Comparison of ENCODE assay signal across 20 cellular contexts in the genomic region with DNA sequence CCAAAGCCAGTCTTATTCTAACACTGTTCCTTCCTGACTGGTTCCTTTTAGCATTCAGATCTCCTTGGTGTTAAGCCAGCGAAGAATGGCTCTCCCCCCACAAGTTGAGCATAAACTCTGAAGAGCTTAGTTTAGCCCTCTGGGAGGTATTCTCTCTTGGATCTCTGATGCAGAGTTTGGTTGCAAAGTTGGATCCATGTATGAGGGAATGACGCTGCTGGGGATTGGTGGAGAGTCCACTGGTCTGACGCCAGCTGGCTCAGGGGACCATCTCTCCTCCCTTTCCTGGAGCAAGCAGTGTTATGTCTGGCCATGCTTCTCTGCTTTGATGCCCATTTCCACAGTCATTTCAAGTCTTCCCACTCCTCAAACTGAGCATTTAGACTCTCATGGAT.
A peak's percentile ranks its signal among the peaks of the same experiment; 100 is the strongest.
DNase-seq lines count a peak whose midpoint lies in the region; ATAC-seq and TF ChIP-seq lines count a peak whose summit lies in the region.
"Had no signal": no experiment of that assay in that cellular context is flagged by ENCODE, and none has a peak within 500 bp of the region (broad histone marks: within the 10 kb centered on the region; RNA-seq: fewer than 3 reads in every experiment).

No MANE protein-coding gene starts in this region.

- H4K91ac ChIP-seq in neuronal stem cell (ENCODE audit: low read depth, low read length, poor library complexity) = no peak overlapping the region

- CTCF ChIA-PET in CD4-positive, alpha-beta memory T cell (lab: Charles Lee; ENCODE audit: partially characterized antibody) = no interaction called here

- no peak overlapping the region for H4K8ac ChIP-seq in neuronal stem cell (ENCODE audit: low read depth, low read length)

- no peak overlapping the region for H2BK120ac ChIP-seq in neuronal stem cell (ENCODE audit: low read depth, low read length)

- H3K4me1 ChIP-seq in left lung = no peaks in the 10 kb centered on the region
- no peaks in the 10 kb centered on the region for H3K4me1 ChIP-seq in CD4-positive, alpha-beta memory T cell (ENCODE audit: insufficient read depth, low read length)
- H3K4me1 ChIP-seq in neuronal stem cell (ENCODE audit: control insufficient read depth in 2 of 2, insufficient read depth in 1 of 2, low read depth in 1 of 2, low read length in 2 of 2) = peaks cover 0 to 9% of the 10 kb centered on the region in 2 donors

- H3K4me3 ChIP-seq in left lung (no peak overlapping the region), skeletal muscle cell (ENCODE audit: low read depth, low read length) (no peak overlapping the region), neuronal stem cell (ENCODE audit: low read length in 2 of 2) (no peak overlapping the region)
- H3K4me3 ChIP-seq in CD4-positive, alpha-beta memory T cell (ENCODE audit: low read length in 2 of 2) = no peak overlapping the region

- POLR2A ChIA-PET in CD4-positive, alpha-beta memory T cell (lab: Charles Lee; ENCODE audit: partially characterized antibody) = no interaction called here

- H3K9me3 ChIP-seq in left lung (no peaks in the 10 kb centered on the region), neuronal stem cell (replicated peaks in 1 of 2; ENCODE audit: control insufficient read depth in 2 of 2, insufficient read depth in 1 of 2, low read depth in 1 of 2, low read length in 2 of 2) (no peaks in the 10 kb centered on the region)
- no peaks in the 10 kb centered on the region for H3K9me3 ChIP-seq in CD4-positive, alpha-beta memory T cell (ENCODE audit: control insufficient read depth in 1 of 2, low read length in 2 of 2)

- DNase-seq in M059J (ENCODE audit: low read depth) = peak; percentile 48
- peak; percentile 59 for DNase-seq in fibroblast of gingiva (ENCODE audit: low read depth)
- peak in 1 of 2 donors; percentile 37 for DNase-seq in left lung
- DNase-seq in skeletal muscle cell (ENCODE audit: low read depth) = peak; percentile 25
- no peak for DNase-seq in NOMO-1 treated with DMSO at 0.1 percent for 48 hours (lab: John Stamatoyannopoulos, UW; ENCODE audit: unreplicated experiment)
- DNase-seq in NCI-H748 (lab: John Stamatoyannopoulos, UW; ENCODE audit: unreplicated experiment) = no peak
- no peak for DNase-seq in CD4-positive, alpha-beta memory T cell
- DNase-seq in neuronal stem cell (ENCODE audit: low spot score) = no peak
- DNase-seq: activated CD4-positive, alpha-beta T cell treated with anti-CD3 and anti-CD28 coated beads, Interleukin-2, amount 10 ng/mL, durations not matched to agents 24 days and 14 days; activated naive CD4-positive, alpha-beta T cell treated with Interleukin-2 at 50 U/mL for 16 hours; H9; NCI-H146; NCI-H2171; NCI-H526 treated with DMSO at 0.1 percent for 48 hours; occipital lobe; SHP77; stimulated activated CD4-positive, alpha-beta T cell treated with anti-CD3 and anti-CD28 coated beads, Interleukin-2, amount 100 ng/mL, for 24 hours had no signal

- H3K14ac ChIP-seq in neuronal stem cell (ENCODE audit: low read length) = no peak overlapping the region

- peak; percentile 47 for ATAC-seq in left lung

- no peak overlapping the region for H2AFZ ChIP-seq in neuronal stem cell (ENCODE audit: low read length)

- no peak for TF ChIP-seq CTCF in left lung (IDR thresholded peaks at IDR 0.05)

- no peak overlapping the region for H2BK12ac ChIP-seq in neuronal stem cell (ENCODE audit: low read length)

- H2BK15ac ChIP-seq in neuronal stem cell (ENCODE audit: low read length) = no peak overlapping the region

- no peaks in the 10 kb centered on the region for H3K36me3 Mint-ChIP-seq in CD4-positive, alpha-beta memory T cell

- H3K4ac ChIP-seq in neuronal stem cell (ENCODE audit: low read length) = no peak overlapping the region

- no peaks in the 10 kb centered on the region for H3K36me3 ChIP-seq in left lung
- H3K36me3 ChIP-seq in CD4-positive, alpha-beta memory T cell (ENCODE audit: insufficient read depth, low read length) = no peaks in the 10 kb centered on the region
- H3K36me3 ChIP-seq in neuronal stem cell (replicated peaks in 1 of 2; ENCODE audit: control insufficient read depth in 2 of 2, insufficient read depth in 2 of 2, low read length in 2 of 2) = no peaks in the 10 kb centered on the region

- WGBS in neuronal stem cell (ENCODE audit: extremely low coverage in 2 of 2, insufficient read length in 2 of 2, insufficient replicate concordance in 1 of 2), 2 donors = no CpG with 5 or more reads among the region's 3 CpGs

- no peak overlapping the region for H3K9ac ChIP-seq in neuronal stem cell (ENCODE audit: low read depth, low read length, poor library complexity)

- H3K18ac ChIP-seq in neuronal stem cell (ENCODE audit: low read length) = no peak overlapping the region

- peaks cover 0 to 18% (median 6%) of the 10 kb centered on the region in 8 donors for H3K9me3 Mint-ChIP-seq in CD4-positive, alpha-beta memory T cell
- H3K9me3 Mint-ChIP-seq: activated CD4-positive, alpha-beta T cell treated with anti-CD3 and anti-CD28 coated beads, Interleukin-2, amount 10 ng/mL, durations not matched to agents 24 days and 14 days; dendritic cell treated with granulocyte-macrophage colony-stimulating factor and Interleukin-4, amounts not matched to agents 40 ng/mL and 50 ng/mL, for 4 days; H9; stimulated activated naive CD8-positive, alpha-beta T cell treated with anti-CD3 and anti-CD28 coated beads, Interleukin-15, Interleukin-2, amounts not matched to agents 100 ng/mL and 50 ng/mL, for 24 hours had no signal

- H3K27ac Mint-ChIP-seq in CD4-positive, alpha-beta memory T cell = no peak overlapping the region
- H3K27ac Mint-ChIP-seq: activated CD4-positive, alpha-beta T cell treated with anti-CD3 and anti-CD28 coated beads, Interleukin-2, amount 10 ng/mL, durations not matched to agents 24 days and 14 days; dendritic cell treated with granulocyte-macrophage colony-stimulating factor and Interleukin-4, amounts not matched to agents 40 ng/mL and 50 ng/mL, for 4 days; H9; stimulated activated naive CD8-positive, alpha-beta T cell treated with anti-CD3 and anti-CD28 coated beads, Interleukin-15, Interleukin-2, amounts not matched to agents 100 ng/mL and 50 ng/mL, for 24 hours had no signal

- H3K79me1 ChIP-seq in neuronal stem cell (ENCODE audit: low read depth, low read length) = no peaks in the 10 kb centered on the region

- H3K27me3 Mint-ChIP-seq in CD4-positive, alpha-beta memory T cell = no peaks in the 10 kb centered on the region
- H3K27me3 Mint-ChIP-seq: activated CD4-positive, alpha-beta T cell treated with anti-CD3 and anti-CD28 coated beads, Interleukin-2, amount 10 ng/mL, durations not matched to agents 24 days and 14 days; dendritic cell treated with granulocyte-macrophage colony-stimulating factor and Interleukin-4, amounts not matched to agents 40 ng/mL and 50 ng/mL, for 4 days; stimulated activated naive CD8-positive, alpha-beta T cell treated with anti-CD3 and anti-CD28 coated beads, Interleukin-15, Interleukin-2, amounts not matched to agents 100 ng/mL and 50 ng/mL, for 24 hours had no signal

- H3K4me1 Mint-ChIP-seq in CD4-positive, alpha-beta memory T cell = no peaks in the 10 kb centered on the region
- H3K4me1 Mint-ChIP-seq: activated CD4-positive, alpha-beta T cell treated with anti-CD3 and anti-CD28 coated beads, Interleukin-2, amount 10 ng/mL, durations not matched to agents 24 days and 14 days had no signal

- H2BK5ac ChIP-seq in neuronal stem cell (ENCODE audit: low read length) = no peak overlapping the region

- no peak overlapping the region for H3K23ac ChIP-seq in neuronal stem cell (ENCODE audit: low read depth, low read length, poor library complexity)

- H3K4me2 ChIP-seq in neuronal stem cell (ENCODE audit: insufficient read depth, low read length, poor library complexity, severe bottlenecking) = no peak overlapping the region

- intact Hi-C loops in left lung (cut with DNase I) = no loop called here
- intact Hi-C loops in CD4-positive, alpha-beta memory T cell (cut with micrococcal nuclease) = no loop called here

- no peak overlapping the region for H3K4me3 Mint-ChIP-seq in CD4-positive, alpha-beta memory T cell
- H3K4me3 Mint-ChIP-seq: activated CD4-positive, alpha-beta T cell treated with anti-CD3 and anti-CD28 coated beads, Interleukin-2, amount 10 ng/mL, durations not matched to agents 24 days and 14 days; dendritic cell treated with granulocyte-macrophage colony-stimulating factor and Interleukin-4, amounts not matched to agents 40 ng/mL and 50 ng/mL, for 4 days; H9; stimulated activated naive CD8-positive, alpha-beta T cell treated with anti-CD3 and anti-CD28 coated beads, Interleukin-15, Interleukin-2, amounts not matched to agents 100 ng/mL and 50 ng/mL, for 24 hours had no signal

- no peaks in the 10 kb centered on the region for H3K27me3 ChIP-seq in left lung
- no peaks in the 10 kb centered on the region for H3K27me3 ChIP-seq in CD4-positive, alpha-beta memory T cell (ENCODE audit: insufficient read depth, low read length)
- H3K27me3 ChIP-seq in neuronal stem cell (ENCODE audit: control insufficient read depth in 3 of 3, insufficient read depth in 3 of 3, low read depth in 1 of 3, low read length in 3 of 3) = no peaks in the 10 kb centered on the region

- H3K27ac ChIP-seq in left lung (peak overlapping the region in 1 of 2 donors; percentile 47), neuronal stem cell (replicated peaks; ENCODE audit: low read length) (no peak overlapping the region)
- H3K27ac ChIP-seq in CD4-positive, alpha-beta memory T cell (ENCODE audit: low read depth, low read length) = no peak overlapping the region
- H3K27ac ChIP-seq: C4-2B had no signal

- no peak overlapping the region for H2AK5ac ChIP-seq in neuronal stem cell (ENCODE audit: low read depth, low read length)

Comparison
In these comparisons a context has a peak if more than half of its experiments do, and no peak if none do; other contexts are left out.
1. DNase-seq: peak in M059J (single experiment), fibroblast of gingiva (single experiment) and skeletal muscle cell (single experiment); none in NOMO-1 treated with DMSO at 0.1 percent for 48 hours (single experiment), NCI-H748 (single experiment), CD4-positive, alpha-beta memory T cell (0 of 5) and neuronal stem cell (single experiment).